Comparison of ENCODE assay signal across 30 cellular contexts in genomic region chr5:104071887-104072286, GRCh38.
"Had no signal": no experiment of that assay in that cellular context is flagged by ENCODE, and none has a peak within 500 bp of the region (broad histone marks: within the 10 kb centered on the region; RNA-seq: fewer than 3 reads in every experiment).

No MANE protein-coding gene starts in this region.

- H3K27ac ChIP-seq: adrenal gland, body of pancreas, esophagus muscularis mucosa, foreskin keratinocyte, gastrocnemius medialis, heart left ventricle had no signal

- DNase-seq: activated CD4-positive, alpha-beta memory T cell treated with anti-CD3 and anti-CD28 coated beads for 36 hours; activated CD4-positive, alpha-beta T cell treated with anti-CD3 and anti-CD28 coated beads for 36 hours; activated CD4-positive, alpha-beta T cell treated with anti-CD3 and anti-CD28 coated beads, Interleukin-2, amount 10 ng/mL, durations not matched to agents 24 days and 14 days; activated CD4-positive, CD25-positive, alpha-beta regulatory T cell; activated CD4-positive, CD25-positive, alpha-beta regulatory T cell treated with anti-CD3 and anti-CD28 coated beads, Interleukin-2, amount 50 U/mL, for 72 hours; activated CD8-positive, alpha-beta memory T cell treated with anti-CD3 and anti-CD28 coated beads, Interleukin-2, amount 10 ng/mL, durations not matched to agents 7 days and 5 days; activated CD8-positive, alpha-beta memory T cell treated with anti-CD3 and anti-CD28 coated beads, Interleukin-2, amount 50 U/mL, for 4 hours; activated CD8-positive, alpha-beta T cell treated with anti-CD3 and anti-CD28 coated beads, Interleukin-2, amount 10 ng/mL, durations not matched to agents 7 days and 5 days; activated effector memory CD4-positive, alpha-beta T cell treated with anti-CD3 and anti-CD28 coated beads, Interleukin-2, amount 50 U/mL, for 16 hours; activated naive CD4-positive, alpha-beta T cell treated with anti-CD3 and anti-CD28 coated beads for 36 hours; activated naive CD8-positive, alpha-beta T cell treated with anti-CD3 and anti-CD28 coated beads for 36 hours; activated naive CD8-positive, alpha-beta T cell treated with anti-CD3 and anti-CD28 coated beads, Interleukin-2, amount 50 U/mL, for 24 hours; activated T-cell treated with anti-CD3 and anti-CD28 coated beads, Interleukin-2, amount 50 U/mL, for 1 hour; activated T-cell treated with anti-CD3 and anti-CD28 coated beads, Interleukin-2, amount 50 U/mL, for 48 hours; adrenal gland; amygdala; aorta; body of pancreas; caudate nucleus; cortex of kidney; dermis blood vessel endothelial cell; effector CD4-positive, alpha-beta T cell; effector memory CD8-positive, alpha-beta T cell; erythroblast; foreskin keratinocyte; gastrocnemius medialis; glutamatergic neuron; heart left ventricle had no signal

- FAIRE-seq: colon had no signal

- H3K36me3 ChIP-seq: adrenal gland, esophagus muscularis mucosa, gastrocnemius medialis, heart left ventricle had no signal

- H3K9me3 ChIP-seq: adrenal gland, body of pancreas, gastrocnemius medialis had no signal

- H3K27me3 ChIP-seq: adrenal gland, body of pancreas, esophagus muscularis mucosa, foreskin keratinocyte, gastrocnemius medialis, heart left ventricle had no signal

- H3K4me1 ChIP-seq: adrenal gland, body of pancreas, esophagus muscularis mucosa, foreskin keratinocyte, gastrocnemius medialis, heart left ventricle had no signal

- H3K4me3 ChIP-seq: adrenal gland, body of pancreas, esophagus muscularis mucosa, gastrocnemius medialis, heart left ventricle had no signal
